22 cellular contexts compared by ENCODE assay signal in the genomic region with DNA sequence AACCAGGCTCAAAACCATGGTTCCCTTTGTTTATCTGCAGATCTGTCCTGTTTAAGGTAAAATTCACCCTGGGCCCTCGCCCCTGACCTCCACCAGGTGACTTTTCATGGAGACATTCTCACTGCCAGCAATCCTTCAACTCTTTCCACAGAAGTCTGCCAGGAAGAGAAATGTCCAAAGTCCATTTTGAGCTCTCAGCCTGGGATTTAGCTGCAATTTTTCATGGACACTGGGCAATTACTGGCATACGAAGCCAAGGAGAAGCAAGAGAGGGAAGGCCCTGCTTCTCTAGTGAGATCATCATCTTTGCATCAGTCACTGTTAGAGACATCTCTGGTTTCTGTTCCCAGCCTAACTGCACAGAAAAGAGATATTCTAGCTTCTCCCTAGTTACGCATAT.
"Had no signal": no experiment of that assay in that cellular context is flagged by ENCODE, and none has a peak within 500 bp of the region (broad histone marks: within the 10 kb centered on the region; RNA-seq: fewer than 3 reads in every experiment).

No MANE protein-coding gene starts in this region.

- DNase-seq: activated CD4-positive, alpha-beta T cell treated with anti-CD3 and anti-CD28 coated beads, Interleukin-2, amount 10 ng/mL, durations not matched to agents 7 days and 5 days; activated CD4-positive, CD25-positive, alpha-beta regulatory T cell treated with anti-CD3 and anti-CD28 coated beads, Interleukin-2, amount 50 U/mL, for 72 hours; activated CD8-positive, alpha-beta T cell treated with anti-CD3 and anti-CD28 coated beads for 36 hours; activated gamma-delta T cell treated with Interleukin-2 at 50 U/mL for 16 hours; aorta; effector memory CD4-positive, alpha-beta T cell; foreskin melanocyte; immature natural killer cell; left ventricle myocardium superior; naive thymus-derived CD4-positive, alpha-beta T cell; retina; stimulated activated CD4-positive, alpha-beta T cell treated with anti-CD3 and anti-CD28 coated beads, Interleukin-4, amount 100 ng/mL, for 4 hours; stimulated activated naive CD8-positive, alpha-beta T cell treated with anti-CD3 and anti-CD28 coated beads, Interleukin-15, Interleukin-2, amounts not matched to agents 100 U/mL and 50 U/mL, for 24 hours; substantia nigra; thyroid gland; uterus had no signal

- ATAC-seq: activated CD8-positive, alpha-beta T cell treated with anti-CD3 and anti-CD28 coated beads for 36 hours; left ventricle myocardium superior; naive thymus-derived CD4-positive, alpha-beta T cell; stimulated activated naive CD8-positive, alpha-beta T cell treated with anti-CD3 and anti-CD28 coated beads, Interleukin-15, Interleukin-2, amounts not matched to agents 100 U/mL and 50 U/mL, for 24 hours had no signal

- H3K4me1 Mint-ChIP-seq: activated CD4-positive, alpha-beta T cell treated with anti-CD3 and anti-CD28 coated beads, Interleukin-2, amount 10 ng/mL, durations not matched to agents 7 days and 5 days; activated naive CD4-positive, alpha-beta T cell treated with anti-CD3 and anti-CD28 coated beads, Interleukin-2, amount 50 U/mL, for 24 hours; central memory CD8-positive, alpha-beta T cell; immature natural killer cell; naive thymus-derived CD4-positive, alpha-beta T cell had no signal

- H3K36me3 Mint-ChIP-seq: activated naive CD4-positive, alpha-beta T cell treated with anti-CD3 and anti-CD28 coated beads, Interleukin-2, amount 50 U/mL, for 24 hours; immature natural killer cell; naive thymus-derived CD4-positive, alpha-beta T cell had no signal

- H3K9me3 ChIP-seq: breast epithelium, thyroid gland, uterus had no signal

- H3K36me3 ChIP-seq: breast epithelium, neural progenitor cell, thyroid gland, uterus had no signal

- FAIRE-seq: colon had no signal

- H3K4me3 Mint-ChIP-seq: activated CD4-positive, alpha-beta T cell treated with anti-CD3 and anti-CD28 coated beads, Interleukin-2, amount 10 ng/mL, durations not matched to agents 7 days and 5 days; activated CD8-positive, alpha-beta T cell treated with anti-CD3 and anti-CD28 coated beads for 36 hours; activated naive CD4-positive, alpha-beta T cell treated with anti-CD3 and anti-CD28 coated beads, Interleukin-2, amount 50 U/mL, for 24 hours; central memory CD8-positive, alpha-beta T cell; immature natural killer cell; naive thymus-derived CD4-positive, alpha-beta T cell; neural progenitor cell had no signal

- H3K9me3 Mint-ChIP-seq: activated CD4-positive, alpha-beta T cell treated with anti-CD3 and anti-CD28 coated beads, Interleukin-2, amount 10 ng/mL, durations not matched to agents 7 days and 5 days; activated CD8-positive, alpha-beta T cell treated with anti-CD3 and anti-CD28 coated beads for 36 hours; activated naive CD4-positive, alpha-beta T cell treated with anti-CD3 and anti-CD28 coated beads, Interleukin-2, amount 50 U/mL, for 24 hours; central memory CD8-positive, alpha-beta T cell; immature natural killer cell; neural progenitor cell had no signal

- H3K9ac ChIP-seq: neural progenitor cell had no signal

- H3K27ac ChIP-seq: breast epithelium, neural progenitor cell, thyroid gland, uterus, VCaP had no signal

- H3K4me3 ChIP-seq: breast epithelium, neural progenitor cell, thyroid gland, uterus had no signal

- H3K4me1 ChIP-seq: breast epithelium, neural progenitor cell, thyroid gland, uterus had no signal

- H3K27ac Mint-ChIP-seq: activated CD4-positive, alpha-beta T cell treated with anti-CD3 and anti-CD28 coated beads, Interleukin-2, amount 10 ng/mL, durations not matched to agents 7 days and 5 days; activated CD8-positive, alpha-beta T cell treated with anti-CD3 and anti-CD28 coated beads for 36 hours; activated naive CD4-positive, alpha-beta T cell treated with anti-CD3 and anti-CD28 coated beads, Interleukin-2, amount 50 U/mL, for 24 hours; immature natural killer cell; naive thymus-derived CD4-positive, alpha-beta T cell; neural progenitor cell had no signal

- H3K27me3 ChIP-seq: breast epithelium, neural progenitor cell, thyroid gland, uterus had no signal
